Comparison of ENCODE assay signal across 22 cellular contexts in genomic region chr2:219099319-219099718, GRCh38. TPM values are rescaled to one million over a fixed set of nuclear protein-coding genes. Genes with fewer than 3 reads are reported as not detected.
A peak's percentile ranks its signal among the peaks of the same experiment; 100 is the strongest.
DNase-seq lines count a peak whose midpoint lies in the region; ATAC-seq, FAIRE-seq and TF ChIP-seq lines count a peak whose summit lies in the region.
"Had no signal": no experiment of that assay in that cellular context is flagged by ENCODE, and none has a peak within 500 bp of the region (broad histone marks: within the 10 kb centered on the region; RNA-seq: fewer than 3 reads in every experiment).

No MANE protein-coding gene starts in this region.

- no CpG with 5 or more reads among the region's 1 CpG for WGBS in H9 (ENCODE audit: extremely low coverage, insufficient read length, low lambda C conversion rate)

- no peak overlapping the region for H4K5ac ChIP-seq in H9 (ENCODE audit: insufficient read length, low read depth, low read length)

- H3K4me1 Mint-ChIP-seq in H9: no peaks in the 10 kb centered on the region

- no peak overlapping the region for H3K56ac ChIP-seq in H9 (ENCODE audit: insufficient read length, low read depth, low read length)

- H3K79me1 ChIP-seq in H9 (ENCODE audit: insufficient read depth, low read depth, low read length, poor library complexity, severe bottlenecking): no peaks in the 10 kb centered on the region

- H3K18ac ChIP-seq in H9 (ENCODE audit: insufficient read length, low read depth, low read length): no peak overlapping the region

- no peak for TF ChIP-seq POLR2A in H54 (IDR thresholded peaks at IDR 0.05; ENCODE audit: low read depth, low read length)

- no peak overlapping the region for H2AFZ ChIP-seq in H9 (ENCODE audit: low read length)

- H3K4me1 ChIP-seq in adipocyte (ENCODE audit: control insufficient read depth, insufficient read depth, low read length) (peaks cover 12% of the 10 kb centered on the region), H9 (ENCODE audit: insufficient read depth, low read length) (no peaks in the 10 kb centered on the region; the same call in 1 of the 2 replicates)
- H3K4me1 ChIP-seq: ascending aorta, HAP-1, Peyer's patch had no signal

- H2BK5ac ChIP-seq in H9 (ENCODE audit: insufficient read length, low read length): no peak overlapping the region

- H3K27me3 ChIP-seq in adipocyte (replicated peaks; ENCODE audit: control insufficient read depth, insufficient read depth, low read length): no peaks in the 10 kb centered on the region
- no peaks in the 10 kb centered on the region for H3K27me3 ChIP-seq in H9 (ENCODE audit: insufficient read depth, low read length)
- H3K27me3 ChIP-seq: ascending aorta, Peyer's patch had no signal

- H2BK20ac ChIP-seq in H9 (ENCODE audit: low read depth, low read length, poor library complexity, severe bottlenecking): no peak overlapping the region

- peaks cover 2% of the 10 kb centered on the region; the same call in 1 of the 2 replicates for H3K27me3 Mint-ChIP-seq in H9 (ENCODE audit: low read depth)
- H3K27me3 Mint-ChIP-seq: naive thymus-derived CD4-positive, alpha-beta T cell had no signal

- 0 out of 7 replicates have a peak, but pooled peaks cover 0 to 2% (median 0%) of the 10 kb centered on the region in 3 experiments for H3K36me3 Mint-ChIP-seq in H9 (ENCODE audit: insufficient read depth in 1 of 3, low read depth in 3 of 3)

- no peak overlapping the region for H3K27ac ChIP-seq in H9 (ENCODE audit: insufficient read length, low read depth, low read length)
- H3K27ac ChIP-seq: ascending aorta, C4-2B, Peyer's patch, WERI-Rb-1 had no signal

- H2BK12ac ChIP-seq in H9 (ENCODE audit: insufficient read length, low read depth, low read length): no peak overlapping the region

- no peaks in the 10 kb centered on the region for H3K36me3 ChIP-seq in adipocyte (ENCODE audit: control insufficient read depth, insufficient read depth, low read length, severe bottlenecking)
- H3K36me3 ChIP-seq: ascending aorta, HAP-1, WERI-Rb-1 had no signal

- no peak overlapping the region for H3T11ph ChIP-seq in H9 (ENCODE audit: low read length)

- H2AK5ac ChIP-seq in H9 (ENCODE audit: insufficient read length, low read length): no peak overlapping the region

- H4K8ac ChIP-seq in H9 (replicated peaks; ENCODE audit: insufficient read length, low read depth, low read length): no peak overlapping the region

- H3K14ac ChIP-seq in H9 (ENCODE audit: insufficient read depth, low read length): no peak overlapping the region

- no peak overlapping the region for H3K23ac ChIP-seq in H9 (ENCODE audit: insufficient read length, low read depth, low read length)

- no peak overlapping the region for H2BK15ac ChIP-seq in H9 (ENCODE audit: low read depth, low read length)

- H3K23me2 ChIP-seq in H9 (ENCODE audit: insufficient read length, low read depth, low read length, poor library complexity, severe bottlenecking): no peaks in the 10 kb centered on the region

- no peaks in the 10 kb centered on the region for H3K9me3 ChIP-seq in adipocyte (ENCODE audit: control insufficient read depth, low read length)
- H3K9me3 ChIP-seq in H9 (ENCODE audit: control insufficient read depth, low read depth, low read length): no peaks in the 10 kb centered on the region
- H3K9me3 ChIP-seq: ascending aorta, HAP-1, Peyer's patch had no signal

- no peak overlapping the region for H3K4me2 ChIP-seq in H9 (ENCODE audit: insufficient read depth, insufficient read length, low read length)

- no peaks in the 10 kb centered on the region for H4K20me1 ChIP-seq in H9 (ENCODE audit: control insufficient read depth, insufficient read depth, insufficient read length)

- DNase-seq in AG20443 (ENCODE audit: low spot score) (peak; percentile 68), H54 (ENCODE audit: insufficient read length, low spot score) (peak; percentile 12), adipocyte (ENCODE audit: low read depth) (peak; percentile 54), kidney tubule cell (ENCODE audit: low spot score) (peak; percentile 49), urothelium cell line (ENCODE audit: low spot score) (no peak), H9 (no peak)
- DNase-seq in stimulated activated CD4-positive, alpha-beta T cell treated with anti-CD3 and anti-CD28 coated beads, Interleukin-12 subunit alpha, Interleukin-12 subunit beta, amount 100 ng/mL, for 4 hours: no peak
- DNase-seq: activated CD8-positive, alpha-beta memory T cell treated with anti-CD3 and anti-CD28 coated beads for 24 hours; cortex of kidney; DND-41; MM.1S; naive thymus-derived CD4-positive, alpha-beta T cell; NCI-H2081; NCI-H69; Peyer's patch; substantia nigra; WERI-Rb-1 had no signal

- H3K9me3 Mint-ChIP-seq in H9: no peaks in the 10 kb centered on the region
- H3K9me3 Mint-ChIP-seq: naive thymus-derived CD4-positive, alpha-beta T cell had no signal

- no peak overlapping the region for H3K4ac ChIP-seq in H9 (ENCODE audit: low read depth, low read length)

- H3K9ac ChIP-seq in adipocyte (ENCODE audit: low read length): no peak overlapping the region
- no peak overlapping the region for H3K9ac ChIP-seq in H9 (ENCODE audit: extremely low read depth, insufficient read length, low read length)

- no peak for TF ChIP-seq CTCF in H9 (conservative IDR thresholded peaks at IDR 0.05)

- no peak overlapping the region for H3K27ac Mint-ChIP-seq in H9
- H3K27ac Mint-ChIP-seq: naive thymus-derived CD4-positive, alpha-beta T cell had no signal

- no peak for ATAC-seq in GM18519 (IDR thresholded peaks at IDR 0.05; ENCODE audit: low FRiP score, unreplicated experiment)
- ATAC-seq: naive thymus-derived CD4-positive, alpha-beta T cell had no signal

- no peak overlapping the region for H3K4me3 Mint-ChIP-seq in H9
- H3K4me3 Mint-ChIP-seq: naive thymus-derived CD4-positive, alpha-beta T cell had no signal

- no peaks in the 10 kb centered on the region for H3K79me2 ChIP-seq in H9 (ENCODE audit: insufficient read depth, low read length)

- FAIRE-seq in H54 (lab: Jason Lieb, UNC) (peak; percentile 15), urothelium cell line (lab: Jason Lieb, UNC) (no peak)

- H2BK120ac ChIP-seq in H9 (ENCODE audit: low read depth, low read length, poor library complexity, severe bottlenecking): no peak overlapping the region

- no peak overlapping the region for H4K91ac ChIP-seq in H9 (ENCODE audit: insufficient read length, low read depth, low read length)

- no peak overlapping the region for H3K4me3 ChIP-seq in adipocyte (ENCODE audit: low read length)
- H3K4me3 ChIP-seq: ascending aorta, HAP-1, Peyer's patch had no signal

RNA-seq across cellular contexts. Expression of gene IHH, which starts 38.6 kb away (rescaled TPM):
- total RNA-seq in H9 (2021): 0.11 TPM in 1 of 2 replicates, not detected in the other
- total RNA-seq: ascending aorta had no signal

RNA-seq across cellular contexts. Expression of gene CFAP65, which starts 58.0 kb away (rescaled TPM):
- 0.18 and 0.20 TPM in 2 replicates for total RNA-seq in H9 (2021)
- total RNA-seq: ascending aorta; liver; naive thymus-derived CD4-positive, alpha-beta T cell had no signal

Comparison
In these comparisons a context has a peak if more than half of its experiments do, and no peak if none do; other contexts are left out.
1. DNase-seq: peak in AG20443 (single experiment), H54 (single experiment), adipocyte (single experiment) and kidney tubule cell (single experiment); none in stimulated activated CD4-positive, alpha-beta T cell treated with anti-CD3 and anti-CD28 coated beads, Interleukin-12 subunit alpha, Interleukin-12 subunit beta, amount 100 ng/mL, for 4 hours (single experiment), urothelium cell line (single experiment) and H9 (single experiment).